ENCODE assay signal across 2 cellular contexts in the genomic region with DNA sequence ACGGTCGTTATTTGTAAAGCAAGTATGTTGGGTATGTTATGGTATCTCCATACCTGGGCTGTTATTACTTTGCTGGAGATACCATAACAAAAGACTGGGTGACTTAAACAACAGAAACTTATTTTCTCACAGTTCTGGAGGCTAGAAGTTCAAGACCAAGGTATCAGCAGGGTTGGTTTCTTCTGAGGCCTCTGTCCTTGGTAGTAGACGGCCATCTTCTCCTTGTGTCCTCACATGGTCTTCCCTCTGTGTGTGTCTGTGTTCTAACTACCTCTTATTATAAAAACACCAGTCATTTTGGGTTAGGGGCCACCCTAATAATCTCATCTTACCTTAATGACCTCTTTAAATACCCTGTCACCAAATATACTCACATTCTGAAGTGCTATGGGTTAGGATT.
TF ChIP-seq lines count a peak whose summit lies in the region.

No MANE protein-coding gene starts in this region.

TF ChIP-seq in GM23338, 12 proteins besides CTCF, POLR2A, EP300 and RAD21:
- TF ChIP-seq, protein P1, sequence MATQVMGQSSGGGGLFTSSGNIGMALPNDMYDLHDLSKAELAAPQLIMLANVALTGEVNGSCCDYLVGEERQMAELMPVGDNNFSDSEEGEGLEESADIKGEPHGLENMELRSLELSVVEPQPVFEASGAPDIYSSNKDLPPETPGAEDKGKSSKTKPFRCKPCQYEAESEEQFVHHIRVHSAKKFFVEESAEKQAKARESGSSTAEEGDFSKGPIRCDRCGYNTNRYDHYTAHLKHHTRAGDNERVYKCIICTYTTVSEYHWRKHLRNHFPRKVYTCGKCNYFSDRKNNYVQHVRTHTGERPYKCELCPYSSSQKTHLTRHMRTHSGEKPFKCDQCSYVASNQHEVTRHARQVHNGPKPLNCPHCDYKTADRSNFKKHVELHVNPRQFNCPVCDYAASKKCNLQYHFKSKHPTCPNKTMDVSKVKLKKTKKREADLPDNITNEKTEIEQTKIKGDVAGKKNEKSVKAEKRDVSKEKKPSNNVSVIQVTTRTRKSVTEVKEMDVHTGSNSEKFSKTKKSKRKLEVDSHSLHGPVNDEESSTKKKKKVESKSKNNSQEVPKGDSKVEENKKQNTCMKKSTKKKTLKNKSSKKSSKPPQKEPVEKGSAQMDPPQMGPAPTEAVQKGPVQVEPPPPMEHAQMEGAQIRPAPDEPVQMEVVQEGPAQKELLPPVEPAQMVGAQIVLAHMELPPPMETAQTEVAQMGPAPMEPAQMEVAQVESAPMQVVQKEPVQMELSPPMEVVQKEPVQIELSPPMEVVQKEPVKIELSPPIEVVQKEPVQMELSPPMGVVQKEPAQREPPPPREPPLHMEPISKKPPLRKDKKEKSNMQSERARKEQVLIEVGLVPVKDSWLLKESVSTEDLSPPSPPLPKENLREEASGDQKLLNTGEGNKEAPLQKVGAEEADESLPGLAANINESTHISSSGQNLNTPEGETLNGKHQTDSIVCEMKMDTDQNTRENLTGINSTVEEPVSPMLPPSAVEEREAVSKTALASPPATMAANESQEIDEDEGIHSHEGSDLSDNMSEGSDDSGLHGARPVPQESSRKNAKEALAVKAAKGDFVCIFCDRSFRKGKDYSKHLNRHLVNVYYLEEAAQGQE (IDR thresholded peaks at IDR 0.05; ENCODE audit: unreplicated experiment), result peak; percentile 10
- no peak for TF ChIP-seq JUNB (IDR thresholded peaks at IDR 0.05; ENCODE audit: unreplicated experiment)
- no peak for TF ChIP-seq ZNF114 (CRISPR knock-in tag; IDR thresholded peaks at IDR 0.05)
- TF ChIP-seq ZNF331 (CRISPR knock-in tag; IDR thresholded peaks at IDR 0.05; ENCODE audit: low read depth), result no peak

TF ChIP-seq in HEK293, 187 proteins besides CTCF, POLR2A, EP300 and RAD21 (continued from another document):
- TF ChIP-seq, protein P1 (tag by site-specific recombination; IDR thresholded peaks at IDR 0.05), result peak; percentile 60
